Comparison of ENCODE assay signal across 29 cellular contexts in genomic region chr4:25213327-25213979, GRCh38.
"Had no signal": no experiment of that assay in that cellular context is flagged by ENCODE, and none has a peak within 500 bp of the region (broad histone marks: within the 10 kb centered on the region; RNA-seq: fewer than 3 reads in every experiment).

No MANE protein-coding gene starts in this region.

- H3K27me3 Mint-ChIP-seq: activated CD4-positive, alpha-beta T cell treated with anti-CD3 and anti-CD28 coated beads, Interleukin-2, amount 10 ng/mL, durations not matched to agents 7 days and 5 days; activated naive CD4-positive, alpha-beta T cell treated with anti-CD3 and anti-CD28 coated beads, Interleukin-2, amount 10 ng/mL, durations not matched to agents 7 days and 5 days; activated naive CD8-positive, alpha-beta T cell treated with anti-CD3 and anti-CD28 coated beads, Interleukin-2, amount 50 U/mL, for 24 hours; activated T-cell treated with anti-CD3 and anti-CD28 coated beads, Interleukin-2, amount 50 U/mL, for 24 hours had no signal

- H3K27ac ChIP-seq: adrenal gland, body of pancreas, gastrocnemius medialis, heart left ventricle had no signal

- ATAC-seq: activated naive CD4-positive, alpha-beta T cell treated with anti-CD3 and anti-CD28 coated beads, Interleukin-2, amount 50 U/mL, for 72 hours; activated naive CD8-positive, alpha-beta T cell treated with anti-CD3 and anti-CD28 coated beads, Interleukin-2, amount 50 U/mL, for 24 hours; activated T-cell treated with anti-CD3 and anti-CD28 coated beads, Interleukin-2, amount 50 U/mL, for 72 hours; body of pancreas; esophagus mucosa; gastrocnemius medialis; heart left ventricle had no signal

- DNase-seq: activated CD4-positive, alpha-beta memory T cell treated with anti-CD3 and anti-CD28 coated beads, Interleukin-2, amount 10 ng/mL, durations not matched to agents 7 days and 5 days; activated CD4-positive, alpha-beta T cell treated with anti-CD3 and anti-CD28 coated beads for 1 hour; activated CD4-positive, alpha-beta T cell treated with anti-CD3 and anti-CD28 coated beads for 4 hours; activated CD4-positive, alpha-beta T cell treated with anti-CD3 and anti-CD28 coated beads, Interleukin-2, amount 10 ng/mL, durations not matched to agents 7 days and 5 days; activated CD4-positive, alpha-beta T cell treated with anti-CD3 and anti-CD28 coated beads, Interleukin-2, amount 50 U/mL, for 4 hours; activated CD4-positive, CD25-positive, alpha-beta regulatory T cell; activated CD8-positive, alpha-beta memory T cell treated with anti-CD3 and anti-CD28 coated beads, Interleukin-2, amount 50 U/mL, for 48 hours; activated gamma-delta T cell; activated naive CD4-positive, alpha-beta T cell; activated naive CD4-positive, alpha-beta T cell treated with anti-CD3 and anti-CD28 coated beads, Interleukin-2, amount 10 ng/mL, durations not matched to agents 7 days and 5 days; activated naive CD8-positive, alpha-beta T cell treated with anti-CD3 and anti-CD28 coated beads, Interleukin-2, amount 50 U/mL, for 24 hours; activated T-cell treated with anti-CD3 and anti-CD28 coated beads for 4 hours; activated T-cell treated with anti-CD3 and anti-CD28 coated beads, Interleukin-2, amount 50 U/mL, for 24 hours; activated T-cell treated with anti-CD3 and anti-CD28 coated beads, Interleukin-2, amount 50 U/mL, for 72 hours; adrenal gland; amygdala; aorta; body of pancreas; caudate nucleus; effector memory CD4-positive, alpha-beta T cell; endodermal cell; foreskin fibroblast; gastrocnemius medialis; glutamatergic neuron; heart left ventricle; T-helper 1 cell; T-helper 2 cell had no signal

- H3K4me1 ChIP-seq: adrenal gland, body of pancreas, gastrocnemius medialis, heart left ventricle had no signal

- H3K27me3 ChIP-seq: adrenal gland, body of pancreas, gastrocnemius medialis, heart left ventricle had no signal

- H3K4me3 ChIP-seq: adrenal gland, body of pancreas, gastrocnemius medialis, heart left ventricle had no signal

- H3K4me3 Mint-ChIP-seq: activated CD4-positive, alpha-beta memory T cell treated with anti-CD3 and anti-CD28 coated beads, Interleukin-2, amount 10 ng/mL, durations not matched to agents 7 days and 5 days; activated CD4-positive, alpha-beta T cell treated with anti-CD3 and anti-CD28 coated beads, Interleukin-2, amount 10 ng/mL, durations not matched to agents 7 days and 5 days; activated naive CD4-positive, alpha-beta T cell treated with anti-CD3 and anti-CD28 coated beads, Interleukin-2, amount 10 ng/mL, durations not matched to agents 7 days and 5 days; activated naive CD8-positive, alpha-beta T cell treated with anti-CD3 and anti-CD28 coated beads, Interleukin-2, amount 50 U/mL, for 24 hours; activated T-cell treated with anti-CD3 and anti-CD28 coated beads, Interleukin-2, amount 50 U/mL, for 24 hours; activated T-cell treated with anti-CD3 and anti-CD28 coated beads, Interleukin-2, amount 50 U/mL, for 72 hours; endodermal cell had no signal

- H3K36me3 ChIP-seq: adrenal gland, gastrocnemius medialis, heart left ventricle had no signal

- H3K27ac Mint-ChIP-seq: activated CD4-positive, alpha-beta memory T cell treated with anti-CD3 and anti-CD28 coated beads, Interleukin-2, amount 10 ng/mL, durations not matched to agents 7 days and 5 days; activated CD4-positive, alpha-beta T cell treated with anti-CD3 and anti-CD28 coated beads, Interleukin-2, amount 10 ng/mL, durations not matched to agents 7 days and 5 days; activated naive CD4-positive, alpha-beta T cell treated with anti-CD3 and anti-CD28 coated beads, Interleukin-2, amount 10 ng/mL, durations not matched to agents 7 days and 5 days; activated naive CD4-positive, alpha-beta T cell treated with anti-CD3 and anti-CD28 coated beads, Interleukin-2, amount 50 U/mL, for 72 hours; activated naive CD8-positive, alpha-beta T cell treated with anti-CD3 and anti-CD28 coated beads, Interleukin-2, amount 50 U/mL, for 24 hours; activated T-cell treated with anti-CD3 and anti-CD28 coated beads, Interleukin-2, amount 50 U/mL, for 24 hours; activated T-cell treated with anti-CD3 and anti-CD28 coated beads, Interleukin-2, amount 50 U/mL, for 72 hours; endodermal cell had no signal

- H3K4me1 Mint-ChIP-seq: activated CD4-positive, alpha-beta memory T cell treated with anti-CD3 and anti-CD28 coated beads, Interleukin-2, amount 10 ng/mL, durations not matched to agents 7 days and 5 days; activated CD4-positive, alpha-beta T cell treated with anti-CD3 and anti-CD28 coated beads, Interleukin-2, amount 10 ng/mL, durations not matched to agents 7 days and 5 days; activated naive CD4-positive, alpha-beta T cell treated with anti-CD3 and anti-CD28 coated beads, Interleukin-2, amount 10 ng/mL, durations not matched to agents 7 days and 5 days; activated naive CD8-positive, alpha-beta T cell treated with anti-CD3 and anti-CD28 coated beads, Interleukin-2, amount 50 U/mL, for 24 hours had no signal

- H3K9me3 ChIP-seq: adrenal gland, body of pancreas, gastrocnemius medialis had no signal
